8 cellular contexts compared by ENCODE assay signal in the genomic region with DNA sequence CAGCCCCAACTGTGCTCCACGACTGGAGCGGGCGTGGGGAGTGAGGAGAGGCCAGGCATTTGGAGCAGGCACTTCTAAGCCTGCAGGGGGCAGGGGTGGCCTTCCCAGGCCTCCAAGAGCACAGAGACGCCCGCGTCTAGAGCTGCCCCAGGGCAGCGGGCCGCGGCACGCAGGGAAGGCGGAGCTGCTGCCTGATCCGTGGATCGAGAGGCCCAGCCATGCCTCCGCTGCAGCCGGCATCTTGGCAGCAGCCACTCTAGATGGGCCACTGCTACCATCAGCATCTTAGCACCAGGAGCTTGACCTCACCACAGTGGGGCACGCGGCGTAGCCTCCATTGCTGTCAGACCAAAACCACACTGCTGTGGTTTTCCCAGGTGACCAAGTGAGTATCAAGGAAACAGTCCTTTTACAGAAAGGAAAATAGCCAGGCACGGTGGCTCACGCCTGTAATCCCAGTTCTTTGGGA. TPM values are rescaled to one million over a fixed set of nuclear protein-coding genes. Genes with fewer than 3 reads are reported as not detected.
DNase-seq lines count a peak whose midpoint lies in the region; ATAC-seq, FAIRE-seq and TF ChIP-seq lines count a peak whose summit lies in the region.

No MANE protein-coding gene starts in this region.

- no peaks in the 10 kb centered on the region for H3K27me3 ChIP-seq in HUES6 (ENCODE audit: control insufficient read depth, insufficient read depth, low read length)
- H3K27me3 ChIP-seq in endothelial cell of umbilical vein (ENCODE audit: control insufficient read depth in 2 of 2, insufficient read depth in 2 of 2, low read length in 2 of 2), result no peaks in the 10 kb centered on the region

- H3K9me3 ChIP-seq in HUES6 (ENCODE audit: control insufficient read depth, insufficient read depth, low read depth, low read length) (no peaks in the 10 kb centered on the region), endothelial cell of umbilical vein (replicated peaks; ENCODE audit: control insufficient read depth, insufficient read depth, low read length) (no peaks in the 10 kb centered on the region)

- H3K4me3 ChIP-seq in HUES6 (ENCODE audit: low read depth, low read length) (peak overlapping the region; percentile 27; the same call in 1 of the 2 replicates), endothelial cell of umbilical vein (replicated peaks in 1 of 3; ENCODE audit: insufficient read depth in 1 of 3, low read depth in 1 of 3, low read length in 3 of 3) (no peak overlapping the region)

- no peak overlapping the region for H3K4me2 ChIP-seq in endothelial cell of umbilical vein (ENCODE audit: insufficient read depth, low read length)

- H3K27ac ChIP-seq in HUES6 (ENCODE audit: low read depth, low read length), result no peak overlapping the region
- no peak overlapping the region for H3K27ac ChIP-seq in endothelial cell of umbilical vein (ENCODE audit: insufficient read depth, low read depth, low read length)

- no peaks in the 10 kb centered on the region for H3K9me1 ChIP-seq in endothelial cell of umbilical vein (replicated peaks; ENCODE audit: control insufficient read depth, extremely low read depth, insufficient read depth, low read length)

- POLR2A ChIA-PET in endothelial cell of umbilical vein (lab: Charles Lee), result no interaction called here

- BruUV-seq in endothelial cell of umbilical vein (replicated peaks; lab: Mats Ljungman, UMichigan), result no TSS peak

- peak; percentile 56 for DNase-seq in COLO829 (ENCODE audit: low spot score)
- DNase-seq in activated CD4-positive, alpha-beta T cell treated with anti-CD3 and anti-CD28 coated beads for 24 hours (ENCODE audit: low read depth in 2 of 2), result peak; percentile 18 to 40
- no peak for DNase-seq in endothelial cell of umbilical vein (ENCODE audit: low read depth, low spot score)
- peak; percentile 50 for DNase-seq in middle frontal gyrus (ENCODE audit: extremely low spot score, low spot score)
- DNase-seq in superior temporal gyrus (ENCODE audit: extremely low spot score), result peak; percentile 84

- intact Hi-C loops in endothelial cell of umbilical vein (cut with micrococcal nuclease), result loop anchor here (1.0 kb wide), 1 partner anchor 99 kb away; no protein-coding TSS in a partner anchor

- H4K20me1 ChIP-seq in endothelial cell of umbilical vein (replicated peaks; ENCODE audit: control insufficient read depth, extremely low read depth, insufficient read depth, low read length), result no peaks in the 10 kb centered on the region

- TF ChIP-seq POLR2A in endothelial cell of umbilical vein (IDR thresholded peaks at IDR 0.05; ENCODE audit: low read depth, low read length), result no peak

- FAIRE-seq in endothelial cell of umbilical vein (lab: Jason Lieb, UNC), result no peak

- peak; percentile 32 to 58 for TF ChIP-seq CTCF in endothelial cell of umbilical vein (IDR thresholded peaks at IDR 0.05; ENCODE audit: extremely low read depth in 1 of 2, insufficient read depth in 1 of 2, low read depth in 1 of 2, low read length in 2 of 2)

- CTCF ChIA-PET in endothelial cell of umbilical vein (lab: Charles Lee), result interaction anchor here (0.5 to 1.5 kb wide), 11 partner anchors 17 to 245 kb away, joined by 3 to 14 read pairs (median 3); no protein-coding TSS in a partner anchor

- no peaks in the 10 kb centered on the region for H3K36me3 ChIP-seq in HUES6 (ENCODE audit: control insufficient read depth, insufficient read depth, low read length)
- H3K36me3 ChIP-seq in endothelial cell of umbilical vein (ENCODE audit: control insufficient read depth in 2 of 2, extremely low read depth in 1 of 2, insufficient read depth in 2 of 2, low read length in 2 of 2), result no peaks in the 10 kb centered on the region

- H3K9ac ChIP-seq in HUES6 (ENCODE audit: low read length), result peak overlapping the region; percentile 31
- H3K9ac ChIP-seq in endothelial cell of umbilical vein (replicated peaks; ENCODE audit: extremely low read depth, insufficient read depth, low read length), result no peak overlapping the region

- no peak for ATAC-seq in HG02610 (IDR thresholded peaks at IDR 0.05; ENCODE audit: unreplicated experiment)
- ATAC-seq in GM21367 (IDR thresholded peaks at IDR 0.05; ENCODE audit: unreplicated experiment), result no peak

- peaks cover 7% of the 10 kb centered on the region for H3K4me1 ChIP-seq in HUES6 (ENCODE audit: control insufficient read depth, insufficient read depth, low read length)
- H3K4me1 ChIP-seq in endothelial cell of umbilical vein (ENCODE audit: control insufficient read depth, extremely low read depth, insufficient read depth, low read length), result no peaks in the 10 kb centered on the region

- no peaks in the 10 kb centered on the region for H3K79me2 ChIP-seq in endothelial cell of umbilical vein (ENCODE audit: control insufficient read depth, insufficient read depth, low read length)

- dilution Hi-C loops in endothelial cell of umbilical vein (cut with MboI; ENCODE audit: extremely low pct_ligation_motif_present, low sequenced_read_pairs), result no loop called here

- peak overlapping the region; percentile 60 for H2AFZ ChIP-seq in endothelial cell of umbilical vein (ENCODE audit: low read depth, low read length)

TF ChIP-seq in endothelial cell of umbilical vein, 7 proteins besides CTCF, POLR2A, EP300 and RAD21:
- TF ChIP-seq, protein P1, sequence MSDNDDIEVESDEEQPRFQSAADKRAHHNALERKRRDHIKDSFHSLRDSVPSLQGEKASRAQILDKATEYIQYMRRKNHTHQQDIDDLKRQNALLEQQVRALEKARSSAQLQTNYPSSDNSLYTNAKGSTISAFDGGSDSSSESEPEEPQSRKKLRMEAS (IDR thresholded peaks at IDR 0.05; ENCODE audit: insufficient read depth, insufficient read length), result no peak
- no peak for TF ChIP-seq EZH2 (IDR thresholded peaks at IDR 0.05; ENCODE audit: borderline replicate concordance, low read depth, low read length, severe bottlenecking)
- TF ChIP-seq FOS (IDR thresholded peaks at IDR 0.05; ENCODE audit: borderline replicate concordance, insufficient read depth, low read length), result no peak
- no peak for TF ChIP-seq MYC (IDR thresholded peaks at IDR 0.05; ENCODE audit: low read depth, low read length)
- no peak for TF ChIP-seq JUN (IDR thresholded peaks at IDR 0.05; ENCODE audit: borderline replicate concordance, insufficient read depth, insufficient read length, low read depth)
- no peak for TF ChIP-seq POLR2AphosphoS5 (IDR thresholded peaks at IDR 0.05; ENCODE audit: insufficient read depth, low read depth, low read length)
- no peak for TF ChIP-seq GATA2 (IDR thresholded peaks at IDR 0.05; ENCODE audit: insufficient read depth, insufficient read length, low read depth, low read length)

RNA-seq across cellular contexts. Expression of a gene that starts 20.4 kb away (rescaled TPM):
- total RNA-seq in endothelial cell of umbilical vein, result 62.0 and 63.8 TPM in 2 replicates
- 73.4 and 76.7 TPM in 2 replicates for polyA plus RNA-seq in endothelial cell of umbilical vein
- 90.2 and 99.6 TPM in 2 replicates for polyA plus RNA-seq in endothelial cell of umbilical vein (2011; cell fraction: cytosol; rRNA removed)
- polyA plus RNA-seq in endothelial cell of umbilical vein (2011; cell fraction: nucleus; rRNA removed), result 151 and 173 TPM in 2 replicates
- polyA plus RNA-seq in endothelial cell of umbilical vein (2012), result 64.7 and 69.7 TPM in 2 replicates
- polyA minus RNA-seq in endothelial cell of umbilical vein, result 63.9 and 68.5 TPM in 2 replicates
- polyA minus RNA-seq in endothelial cell of umbilical vein (2011; cell fraction: cytosol; rRNA and poly(A)+ RNA removed), result 44.0 TPM
- polyA minus RNA-seq in endothelial cell of umbilical vein (2011; cell fraction: nucleus; rRNA and poly(A)+ RNA removed), result 36.2 and 46.2 TPM in 2 replicates

RNA-seq across cellular contexts. Expression of a gene that starts 29.8 kb away (rescaled TPM):
- 5.5 TPM in 2 replicates for total RNA-seq in endothelial cell of umbilical vein
- 9.3 and 13.2 TPM in 2 replicates for polyA plus RNA-seq in endothelial cell of umbilical vein
- 5.8 and 7.2 TPM in 2 replicates for polyA plus RNA-seq in endothelial cell of umbilical vein (2011; cell fraction: cytosol; rRNA removed)
- polyA plus RNA-seq in endothelial cell of umbilical vein (2011; cell fraction: nucleus; rRNA removed), result 6.0 and 7.0 TPM in 2 replicates
- 7.4 and 12.2 TPM in 2 replicates for polyA plus RNA-seq in endothelial cell of umbilical vein (2012)
- polyA minus RNA-seq in endothelial cell of umbilical vein, result 1.5 and 4.6 TPM in 2 replicates
- polyA minus RNA-seq in endothelial cell of umbilical vein (2011; cell fraction: cytosol; rRNA and poly(A)+ RNA removed), result 3.1 TPM
- polyA minus RNA-seq in endothelial cell of umbilical vein (2011; cell fraction: nucleus; rRNA and poly(A)+ RNA removed), result 1.3 and 1.4 TPM in 2 replicates

RNA-seq across cellular contexts. Expression of a gene that starts 47.8 kb away (rescaled TPM):
- total RNA-seq in endothelial cell of umbilical vein, result 32.7 and 35.2 TPM in 2 replicates
- polyA plus RNA-seq in endothelial cell of umbilical vein, result 20.5 and 22.2 TPM in 2 replicates
- polyA plus RNA-seq in endothelial cell of umbilical vein (2011; cell fraction: cytosol; rRNA removed), result 22.2 and 23.4 TPM in 2 replicates
- polyA plus RNA-seq in endothelial cell of umbilical vein (2011; cell fraction: nucleus; rRNA removed), result 27.6 and 34.1 TPM in 2 replicates
- 32.1 and 36.2 TPM in 2 replicates for polyA plus RNA-seq in endothelial cell of umbilical vein (2012)
- polyA minus RNA-seq in endothelial cell of umbilical vein, result 11.5 and 17.2 TPM in 2 replicates
- 11.5 TPM for polyA minus RNA-seq in endothelial cell of umbilical vein (2011; cell fraction: cytosol; rRNA and poly(A)+ RNA removed)
- polyA minus RNA-seq in endothelial cell of umbilical vein (2011; cell fraction: nucleus; rRNA and poly(A)+ RNA removed), result 7.0 and 7.2 TPM in 2 replicates
